21 cellular contexts compared by ENCODE assay signal in the genomic region with DNA sequence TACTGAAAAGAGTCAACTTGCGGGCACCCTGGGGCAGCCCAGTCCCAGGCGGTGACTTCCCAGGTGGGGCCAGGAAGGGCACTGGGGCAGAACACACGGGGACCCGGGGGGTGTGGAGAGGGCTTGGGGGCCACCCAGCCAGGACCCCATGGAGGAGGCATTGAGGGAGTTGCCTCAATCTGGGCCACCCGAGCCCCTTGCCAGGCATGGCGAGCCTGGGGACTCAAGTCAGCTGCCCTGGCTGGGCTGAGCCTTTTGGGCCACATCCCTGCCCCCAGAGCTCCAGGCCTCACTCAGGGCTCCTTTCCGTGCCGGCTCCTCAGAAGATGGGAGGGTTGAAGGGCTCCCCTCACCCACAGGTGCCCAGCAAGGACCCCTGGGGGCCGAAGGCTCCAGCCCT. TPM values are rescaled to one million over a fixed set of nuclear protein-coding genes. Genes with fewer than 3 reads are reported as not detected.
"Had no signal": no experiment of that assay in that cellular context is flagged by ENCODE, and none has a peak within 500 bp of the region (broad histone marks: within the 10 kb centered on the region; RNA-seq: fewer than 3 reads in every experiment).

No MANE protein-coding gene starts in this region.

- H3K9me3 ChIP-seq: neutrophil had no signal

- ATAC-seq: esophagus mucosa, heart left ventricle, left lobe of liver, sciatic nerve had no signal

- H3K36me3 ChIP-seq: heart left ventricle, neutrophil, tibial nerve had no signal

- H3K27ac ChIP-seq: dorsolateral prefrontal cortex, heart left ventricle, neutrophil, skin epidermis, tibial nerve had no signal

- H3K4me3 ChIP-seq: dorsolateral prefrontal cortex, heart left ventricle, lung, skin epidermis, tibial nerve had no signal

- DNase-seq: central memory CD4-positive, alpha-beta T cell; cortex of kidney; effector CD8-positive, alpha-beta T cell; hippocampal formation; mesenchymal stem cell; midbrain; nephron progenitor cell had no signal

- H3K4me1 ChIP-seq: tibial nerve had no signal

- FAIRE-seq: endometrium, frontal cortex, islet of Langerhans had no signal

RNA-seq across cellular contexts. Expression of gene CPLX1, which starts 6.6 kb away (rescaled TPM):
- total RNA-seq: glomerular endothelial cell, osteocyte had no signal
